Comparison of ENCODE assay signal across 33 cellular contexts in genomic region chr13:97658556-97658955, GRCh38.
"Had no signal": no experiment of that assay in that cellular context is flagged by ENCODE, and none has a peak within 500 bp of the region (broad histone marks: within the 10 kb centered on the region; RNA-seq: fewer than 3 reads in every experiment).

No MANE protein-coding gene starts in this region.

- H3K27ac Mint-ChIP-seq: activated CD4-positive, alpha-beta memory T cell treated with anti-CD3 and anti-CD28 coated beads for 36 hours; activated CD4-positive, alpha-beta T cell treated with anti-CD3 and anti-CD28 coated beads for 36 hours; activated CD4-positive, alpha-beta T cell treated with anti-CD3 and anti-CD28 coated beads, Interleukin-2, amount 10 ng/mL, durations not matched to agents 24 days and 14 days; activated CD8-positive, alpha-beta memory T cell treated with anti-CD3 and anti-CD28 coated beads, Interleukin-2, amount 10 ng/mL, durations not matched to agents 7 days and 5 days; activated CD8-positive, alpha-beta T cell treated with anti-CD3 and anti-CD28 coated beads, Interleukin-2, amount 10 ng/mL, durations not matched to agents 7 days and 5 days; activated naive CD8-positive, alpha-beta T cell; activated T-helper 1 cell treated with anti-CD3 and anti-CD28 coated beads, Interleukin-12 subunit alpha, Interleukin-12 subunit beta, Interleukin-2, Interleukin-4 antibody, amounts not matched to agents 30 ng/mL and 10 ng/mL and 1 ng/mL, durations not matched to agents 14 hours and 24 hours and 36 hours; activated T-helper 2 cell treated with anti-CD3 and anti-CD28 coated beads, Interferon-gamma antibody, Interleukin-2, Interleukin-4, amounts not matched to agents 10 μg/mL and 5 μg/mL and 100 μg/mL, durations not matched to agents 14 hours and 24 hours and 36 hours; effector memory CD8-positive, alpha-beta T cell had no signal

- DNase-seq: activated CD4-positive, alpha-beta memory T cell treated with anti-CD3 and anti-CD28 coated beads for 36 hours; activated CD4-positive, alpha-beta T cell treated with anti-CD3 and anti-CD28 coated beads for 36 hours; activated CD4-positive, alpha-beta T cell treated with anti-CD3 and anti-CD28 coated beads, Interleukin-2, amount 10 ng/mL, durations not matched to agents 24 days and 14 days; activated CD4-positive, CD25-positive, alpha-beta regulatory T cell; activated CD4-positive, CD25-positive, alpha-beta regulatory T cell treated with anti-CD3 and anti-CD28 coated beads, Interleukin-2, amount 50 U/mL, for 72 hours; activated CD8-positive, alpha-beta memory T cell treated with anti-CD3 and anti-CD28 coated beads, Interleukin-2, amount 10 ng/mL, durations not matched to agents 7 days and 5 days; activated CD8-positive, alpha-beta memory T cell treated with anti-CD3 and anti-CD28 coated beads, Interleukin-2, amount 50 U/mL, for 4 hours; activated CD8-positive, alpha-beta T cell treated with anti-CD3 and anti-CD28 coated beads, Interleukin-2, amount 10 ng/mL, durations not matched to agents 7 days and 5 days; activated gamma-delta T cell; activated naive CD4-positive, alpha-beta T cell treated with anti-CD3 and anti-CD28 coated beads, Interleukin-2, amount 50 U/mL, for 16 hours; activated naive CD4-positive, alpha-beta T cell treated with Interleukin-2 at 50 U/mL for 16 hours; activated T-cell treated with anti-CD3 and anti-CD28 coated beads, Interleukin-2, amount 50 U/mL, for 1 hour; activated T-cell treated with anti-CD3 and anti-CD28 coated beads, Interleukin-2, amount 50 U/mL, for 48 hours; amniotic stem cell; anterior cingulate cortex; brain microvascular endothelial cell; central memory CD4-positive, alpha-beta T cell; cerebellar nuclear complex; colonic mucosa; dorsolateral prefrontal cortex; effector memory CD8-positive, alpha-beta T cell; foreskin keratinocyte; gastrocnemius medialis; glutamatergic neuron; heart left ventricle; T-helper 2 cell had no signal

- H3K4me1 Mint-ChIP-seq: activated CD4-positive, alpha-beta T cell treated with anti-CD3 and anti-CD28 coated beads for 36 hours; activated CD4-positive, alpha-beta T cell treated with anti-CD3 and anti-CD28 coated beads, Interleukin-2, amount 10 ng/mL, durations not matched to agents 24 days and 14 days; activated CD8-positive, alpha-beta memory T cell treated with anti-CD3 and anti-CD28 coated beads, Interleukin-2, amount 10 ng/mL, durations not matched to agents 7 days and 5 days had no signal

- H3K4me1 ChIP-seq: colonic mucosa, foreskin keratinocyte, gastrocnemius medialis had no signal

- H3K9me3 ChIP-seq: colonic mucosa, gastrocnemius medialis, heart left ventricle had no signal

- H3K27ac ChIP-seq: brain microvascular endothelial cell, colonic mucosa, dorsolateral prefrontal cortex, foreskin keratinocyte, gastrocnemius medialis, heart left ventricle had no signal

- H3K4me3 ChIP-seq: colonic mucosa, dorsolateral prefrontal cortex, gastrocnemius medialis, heart left ventricle had no signal

- H3K9me3 Mint-ChIP-seq: activated CD4-positive, alpha-beta memory T cell treated with anti-CD3 and anti-CD28 coated beads for 36 hours; activated CD4-positive, alpha-beta T cell treated with anti-CD3 and anti-CD28 coated beads, Interleukin-2, amount 10 ng/mL, durations not matched to agents 24 days and 14 days; activated T-helper 1 cell treated with anti-CD3 and anti-CD28 coated beads, Interleukin-12 subunit alpha, Interleukin-12 subunit beta, Interleukin-2, Interleukin-4 antibody, amounts not matched to agents 30 ng/mL and 10 ng/mL and 1 ng/mL, durations not matched to agents 14 hours and 24 hours and 36 hours; activated T-helper 2 cell treated with anti-CD3 and anti-CD28 coated beads, Interferon-gamma antibody, Interleukin-2, Interleukin-4, amounts not matched to agents 10 μg/mL and 5 μg/mL and 100 μg/mL, durations not matched to agents 14 hours and 24 hours and 36 hours; effector memory CD8-positive, alpha-beta T cell had no signal

- H3K36me3 ChIP-seq: brain microvascular endothelial cell, colonic mucosa, gastrocnemius medialis, heart left ventricle had no signal

- H3K4me3 Mint-ChIP-seq: activated CD4-positive, alpha-beta memory T cell treated with anti-CD3 and anti-CD28 coated beads for 36 hours; activated CD4-positive, alpha-beta T cell treated with anti-CD3 and anti-CD28 coated beads for 36 hours; activated CD4-positive, alpha-beta T cell treated with anti-CD3 and anti-CD28 coated beads, Interleukin-2, amount 10 ng/mL, durations not matched to agents 24 days and 14 days; activated CD8-positive, alpha-beta memory T cell treated with anti-CD3 and anti-CD28 coated beads, Interleukin-2, amount 10 ng/mL, durations not matched to agents 7 days and 5 days; activated CD8-positive, alpha-beta T cell treated with anti-CD3 and anti-CD28 coated beads, Interleukin-2, amount 10 ng/mL, durations not matched to agents 7 days and 5 days; activated naive CD8-positive, alpha-beta T cell; activated T-helper 1 cell treated with anti-CD3 and anti-CD28 coated beads, Interleukin-12 subunit alpha, Interleukin-12 subunit beta, Interleukin-2, Interleukin-4 antibody, amounts not matched to agents 30 ng/mL and 10 ng/mL and 1 ng/mL, durations not matched to agents 14 hours and 24 hours and 36 hours; effector memory CD8-positive, alpha-beta T cell had no signal

- H3K36me3 Mint-ChIP-seq: activated CD4-positive, alpha-beta memory T cell treated with anti-CD3 and anti-CD28 coated beads for 36 hours; activated CD8-positive, alpha-beta memory T cell treated with anti-CD3 and anti-CD28 coated beads, Interleukin-2, amount 10 ng/mL, durations not matched to agents 7 days and 5 days; activated naive CD8-positive, alpha-beta T cell had no signal

- H3K27me3 ChIP-seq: brain microvascular endothelial cell, colonic mucosa, dorsolateral prefrontal cortex, foreskin keratinocyte, gastrocnemius medialis, heart left ventricle had no signal

- FAIRE-seq: astrocyte, bronchial epithelial cell, endometrium had no signal

- ATAC-seq: activated CD4-positive, alpha-beta T cell treated with anti-CD3 and anti-CD28 coated beads for 36 hours; activated CD8-positive, alpha-beta memory T cell treated with anti-CD3 and anti-CD28 coated beads, Interleukin-2, amount 10 ng/mL, durations not matched to agents 7 days and 5 days; activated CD8-positive, alpha-beta T cell treated with anti-CD3 and anti-CD28 coated beads, Interleukin-2, amount 10 ng/mL, durations not matched to agents 7 days and 5 days; effector memory CD8-positive, alpha-beta T cell; esophagus mucosa; foreskin keratinocyte; gastrocnemius medialis; heart left ventricle had no signal
